Comparison of ENCODE assay signal across 1 cellular context in the genomic region with DNA sequence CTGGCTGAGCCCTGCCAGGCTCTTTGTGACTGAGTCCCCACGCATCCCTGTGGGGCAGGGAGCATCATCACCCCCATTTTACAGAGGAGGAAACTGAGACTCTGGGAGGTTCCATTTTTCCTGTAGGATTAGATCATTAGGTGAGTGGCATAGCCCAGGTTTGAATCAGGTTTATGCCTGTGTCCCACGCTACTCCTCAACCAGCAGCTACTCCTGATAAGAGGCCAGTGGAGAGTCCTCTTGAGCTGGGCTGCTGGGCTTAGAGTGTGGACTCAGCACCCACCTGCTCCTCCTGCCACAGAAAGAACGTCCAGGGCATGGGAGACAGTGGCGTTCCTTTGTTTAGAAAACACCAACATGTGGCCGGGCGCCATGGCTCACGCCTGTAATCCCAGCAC.
TF ChIP-seq lines count a peak whose summit lies in the region.

No MANE protein-coding gene starts in this region.

TF ChIP-seq in H1, 55 proteins besides CTCF, POLR2A, EP300 and RAD21:
- TF ChIP-seq EZH2 (IDR thresholded peaks at IDR 0.05; ENCODE audit: low read depth, low read length, severe bottlenecking) = no peak
- no peak for TF ChIP-seq BACH1 (IDR thresholded peaks at IDR 0.05; ENCODE audit: low read length)
- no peak for TF ChIP-seq GTF2F1 (IDR thresholded peaks at IDR 0.05; ENCODE audit: borderline replicate concordance, low read depth, low read length)
- no peak for TF ChIP-seq SRF (IDR thresholded peaks at IDR 0.05; ENCODE audit: low read depth, low read length)
- no peak for TF ChIP-seq CBX5 (IDR thresholded peaks at IDR 0.05; ENCODE audit: low read depth, low read length)
- TF ChIP-seq KDM1A (IDR thresholded peaks at IDR 0.05; ENCODE audit: borderline replicate concordance, low read length) = no peak
- TF ChIP-seq, protein P1, sequence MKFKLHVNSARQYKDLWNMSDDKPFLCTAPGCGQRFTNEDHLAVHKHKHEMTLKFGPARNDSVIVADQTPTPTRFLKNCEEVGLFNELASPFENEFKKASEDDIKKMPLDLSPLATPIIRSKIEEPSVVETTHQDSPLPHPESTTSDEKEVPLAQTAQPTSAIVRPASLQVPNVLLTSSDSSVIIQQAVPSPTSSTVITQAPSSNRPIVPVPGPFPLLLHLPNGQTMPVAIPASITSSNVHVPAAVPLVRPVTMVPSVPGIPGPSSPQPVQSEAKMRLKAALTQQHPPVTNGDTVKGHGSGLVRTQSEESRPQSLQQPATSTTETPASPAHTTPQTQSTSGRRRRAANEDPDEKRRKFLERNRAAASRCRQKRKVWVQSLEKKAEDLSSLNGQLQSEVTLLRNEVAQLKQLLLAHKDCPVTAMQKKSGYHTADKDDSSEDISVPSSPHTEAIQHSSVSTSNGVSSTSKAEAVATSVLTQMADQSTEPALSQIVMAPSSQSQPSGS (IDR thresholded peaks at IDR 0.05; ENCODE audit: low read length) = no peak
- TF ChIP-seq, protein P2, sequence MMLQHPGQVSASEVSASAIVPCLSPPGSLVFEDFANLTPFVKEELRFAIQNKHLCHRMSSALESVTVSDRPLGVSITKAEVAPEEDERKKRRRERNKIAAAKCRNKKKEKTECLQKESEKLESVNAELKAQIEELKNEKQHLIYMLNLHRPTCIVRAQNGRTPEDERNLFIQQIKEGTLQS (IDR thresholded peaks at IDR 0.05; ENCODE audit: insufficient read depth, low read depth, low read length) = no peak
